In the genomic region with DNA sequence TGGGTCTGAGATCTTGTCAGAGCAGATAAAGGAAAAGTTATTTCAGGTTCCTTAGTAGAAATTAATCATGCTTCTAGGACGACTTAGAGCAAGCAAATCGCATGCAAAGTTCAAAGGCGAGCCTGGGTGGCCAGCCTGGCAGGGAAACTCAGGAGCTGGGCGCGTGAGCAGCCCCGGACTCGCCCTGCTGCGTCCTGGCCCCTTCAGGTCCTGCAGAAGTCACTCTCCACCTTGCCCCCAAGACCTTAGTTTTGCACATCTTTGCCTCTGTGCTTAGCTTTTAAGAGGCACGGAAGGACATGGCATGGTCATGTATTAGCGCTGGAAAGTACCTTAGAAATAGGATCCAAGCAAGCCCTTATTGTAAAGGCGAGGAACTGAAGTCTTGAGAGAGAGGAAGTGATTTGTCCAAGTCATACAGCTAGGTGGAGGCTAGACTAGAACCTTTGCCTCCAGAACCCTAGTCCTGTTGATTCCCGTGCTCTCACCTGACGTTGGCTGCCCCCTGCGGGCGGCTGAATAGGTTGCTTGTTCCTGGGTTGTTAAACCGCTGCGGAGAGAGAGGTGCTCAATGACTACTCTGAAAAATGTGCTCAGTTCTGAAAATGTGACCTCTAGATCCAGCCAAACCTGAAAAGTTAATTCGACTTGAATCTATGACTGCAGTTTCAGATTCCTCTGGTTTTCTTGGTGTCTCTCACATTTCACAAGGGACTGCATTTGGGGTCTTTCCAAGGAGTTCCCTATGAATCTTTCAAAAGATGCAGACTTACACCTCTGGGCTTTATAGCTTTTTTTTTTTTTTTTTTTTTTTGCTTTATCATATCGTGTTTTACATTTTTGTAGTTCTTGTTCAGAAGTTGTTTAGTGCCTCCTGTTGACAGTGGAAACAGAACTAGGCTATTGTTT, we compare ENCODE assay signal across 8 cellular contexts. TPM values are rescaled to one million over a fixed set of nuclear protein-coding genes. Genes with fewer than 3 reads are reported as not detected.
DNase-seq lines count a peak whose midpoint lies in the region; ATAC-seq, FAIRE-seq and TF ChIP-seq lines count a peak whose summit lies in the region.

No MANE protein-coding gene starts in this region.

- H3K36me3 ChIP-seq in A673 (ENCODE audit: insufficient read depth, low read length, poor library complexity, severe bottlenecking) (peaks cover 3% of the 10 kb centered on the region), muscle layer of duodenum (ENCODE audit: control insufficient read depth in 1 of 2, insufficient read depth in 2 of 2, low read length in 2 of 2) (no peaks in the 10 kb centered on the region), stomach (no peaks in the 10 kb centered on the region)

- WGBS in stomach, 5 donors = 5 to 9% (median 6%) methylated on average over 19 of the region's 19 CpGs

- TF ChIP-seq POLR2A in stomach (IDR thresholded peaks at IDR 0.05) = no peak

- peak; percentile 98 for FAIRE-seq in GM18507 (lab: Jason Lieb, UNC)

- no peak for TF ChIP-seq EP300 in stomach (IDR thresholded peaks at IDR 0.05)

- TF ChIP-seq CTCF in A673 (conservative IDR thresholded peaks at IDR 0.05; ENCODE audit: low read depth, low read length) = peak; percentile 39; the same call in 1 of the 2 replicates
- TF ChIP-seq CTCF in stomach (IDR thresholded peaks at IDR 0.05) = peak in 4 of 7 experiments; percentile 14 to 46 (median 20)

- no TSS peak for BruUV-seq in A673 (replicated peaks; lab: Mats Ljungman, UMichigan)

- H3K4me1 ChIP-seq in A673 (ENCODE audit: insufficient read depth, low read length, poor library complexity, severe bottlenecking) (no peaks in the 10 kb centered on the region), muscle layer of duodenum (ENCODE audit: control insufficient read depth in 1 of 2, insufficient read depth in 2 of 2, low read length in 2 of 2) (peaks cover 11 to 28% of the 10 kb centered on the region in 2 donors), stomach (peaks cover 26 to 40% (median 38%) of the 10 kb centered on the region in 4 donors)

- H3K27ac ChIP-seq in A673 (ENCODE audit: low read depth, low read length, poor library complexity, severe bottlenecking) = no peak overlapping the region
- peak overlapping the region; percentile 19 for H3K27ac ChIP-seq in muscle layer of duodenum (ENCODE audit: low read length)
- H3K27ac ChIP-seq in stomach = peak overlapping the region in 2 of 5 donors; percentile 43 to 52

- peak; percentile 18 for ATAC-seq in HG03064 (IDR thresholded peaks at IDR 0.05; ENCODE audit: low read depth, unreplicated experiment)

- intact Hi-C loops in A673 (cut with micrococcal nuclease; ENCODE audit: unreplicated experiment) = no loop called here
- intact Hi-C loops in stomach (cut with DNase I; ENCODE audit: low total_unique reads) = no loop called here

- DNase-seq in A673 (ENCODE audit: low spot score) (peak; percentile 46), GM18507 (ENCODE audit: extremely low spot score, insufficient read length, low read depth) (no peak), NCI-H510A (lab: John Stamatoyannopoulos, UW) (peak; percentile 4), stomach (peak; percentile 67)
- DNase-seq in activated CD4-positive, alpha-beta T cell treated with anti-CD3 and anti-CD28 coated beads, Interleukin-2, amount 50 U/mL, for 1 hour = peak; percentile 74
- peak; percentile 52 for DNase-seq in effector CD8-positive, alpha-beta T cell (lab: John Stamatoyannopoulos, UW)

- POLR2A ChIA-PET in A673 (lab: Charles Lee; ENCODE audit: low non-redundant PET) = interaction anchor here (0.7 kb wide), 1 partner anchor 20 kb away, joined by 4 read pairs; no protein-coding TSS in a partner anchor

- peak overlapping the region; percentile 57 for H3K4me3 ChIP-seq in A673 (ENCODE audit: low read depth, low read length, poor library complexity, severe bottlenecking)
- peak overlapping the region; percentile 63 to 85 for H3K4me3 ChIP-seq in muscle layer of duodenum (ENCODE audit: low read depth in 1 of 2, low read length in 2 of 2)
- peak overlapping the region; percentile 60 to 75 (median 63) for H3K4me3 ChIP-seq in stomach

- CTCF ChIA-PET in A673 (lab: Charles Lee) = interaction anchor here (0.6 to 0.8 kb wide), 3 partner anchors 45 to 943 kb away, joined by 4 to 8 read pairs (median 4); no protein-coding TSS in a partner anchor

- H3K9me3 ChIP-seq in A673 (ENCODE audit: low read depth, low read length, poor library complexity, severe bottlenecking) = no peaks in the 10 kb centered on the region
- no peaks in the 10 kb centered on the region for H3K9me3 ChIP-seq in muscle layer of duodenum (ENCODE audit: control insufficient read depth in 1 of 2, low read length in 2 of 2)
- no peaks in the 10 kb centered on the region for H3K9me3 ChIP-seq in stomach

- H3K27me3 ChIP-seq in A673 (replicated peaks; ENCODE audit: insufficient read depth, low read depth, low read length, poor library complexity) (no peaks in the 10 kb centered on the region), muscle layer of duodenum (ENCODE audit: low read depth, low read length) (peaks cover 14% of the 10 kb centered on the region), stomach (peaks cover 0 to 56% (median 0%) of the 10 kb centered on the region in 3 donors)

RNA-seq across cellular contexts. Expression of gene MYB, which starts 2.7 kb away (rescaled TPM):
- 8.3 and 9.0 TPM in 2 replicates for total RNA-seq in A673 (2021)
- total RNA-seq in stomach = 100 to 1,000 TPM in 1 of 5 donors, 1 to 10 TPM in 2, not detected in 2; 4.2 to 118 (median 8.3) TPM
- 1 to 10 TPM in 2 of 3 donors, under 1 TPM in 1; 0.56 to 1.6 (median 1.2) TPM for polyA plus RNA-seq in stomach
